ENCODE assay signal across 9 cellular contexts in genomic region chr5:139864716-139865483, GRCh38.
"Had no signal": no experiment of that assay in that cellular context is flagged by ENCODE, and none has a peak within 500 bp of the region (broad histone marks: within the 10 kb centered on the region; RNA-seq: fewer than 3 reads in every experiment).

No MANE protein-coding gene starts in this region.

- H3K4me3 Mint-ChIP-seq: naive thymus-derived CD4-positive, alpha-beta T cell; nephron progenitor cell; stimulated activated effector memory CD8-positive, alpha-beta T cell treated with anti-CD3 and anti-CD28 coated beads, Interleukin-12 subunit alpha, Interleukin-12 subunit beta, amount 100 ng/mL, for 72 hours; stimulated activated naive CD8-positive, alpha-beta T cell treated with anti-CD3 and anti-CD28 coated beads, Interleukin-15, amount 100 ng/mL, for 72 hours had no signal

- H3K4me3 ChIP-seq: gastrocnemius medialis, right atrium auricular region, thoracic aorta, transverse colon had no signal

- H3K27me3 ChIP-seq: gastrocnemius medialis, right atrium auricular region, transverse colon had no signal

- H3K27ac Mint-ChIP-seq: naive thymus-derived CD4-positive, alpha-beta T cell; nephron progenitor cell; stimulated activated effector memory CD8-positive, alpha-beta T cell treated with anti-CD3 and anti-CD28 coated beads, Interleukin-12 subunit alpha, Interleukin-12 subunit beta, amount 100 ng/mL, for 72 hours; stimulated activated naive CD8-positive, alpha-beta T cell treated with anti-CD3 and anti-CD28 coated beads, Interleukin-15, amount 100 ng/mL, for 72 hours had no signal

- H3K36me3 ChIP-seq: gastrocnemius medialis, right atrium auricular region, thoracic aorta, transverse colon had no signal

- H3K36me3 Mint-ChIP-seq: naive thymus-derived CD4-positive, alpha-beta T cell; stimulated activated effector memory CD8-positive, alpha-beta T cell treated with anti-CD3 and anti-CD28 coated beads, Interleukin-12 subunit alpha, Interleukin-12 subunit beta, amount 100 ng/mL, for 72 hours had no signal

- FAIRE-seq: small intestine had no signal

- H3K9me3 ChIP-seq: gastrocnemius medialis, right atrium auricular region, thoracic aorta, transverse colon had no signal

- H3K9me3 Mint-ChIP-seq: nephron progenitor cell; stimulated activated effector memory CD8-positive, alpha-beta T cell treated with anti-CD3 and anti-CD28 coated beads, Interleukin-12 subunit alpha, Interleukin-12 subunit beta, amount 100 ng/mL, for 72 hours; stimulated activated naive CD8-positive, alpha-beta T cell treated with anti-CD3 and anti-CD28 coated beads, Interleukin-15, amount 100 ng/mL, for 72 hours had no signal

- H3K4me1 Mint-ChIP-seq: naive thymus-derived CD4-positive, alpha-beta T cell; nephron progenitor cell; stimulated activated effector memory CD8-positive, alpha-beta T cell treated with anti-CD3 and anti-CD28 coated beads, Interleukin-12 subunit alpha, Interleukin-12 subunit beta, amount 100 ng/mL, for 72 hours; stimulated activated naive CD8-positive, alpha-beta T cell treated with anti-CD3 and anti-CD28 coated beads, Interleukin-15, amount 100 ng/mL, for 72 hours had no signal

- H3K27ac ChIP-seq: right atrium auricular region, thoracic aorta, transverse colon had no signal
